In the genomic region with DNA sequence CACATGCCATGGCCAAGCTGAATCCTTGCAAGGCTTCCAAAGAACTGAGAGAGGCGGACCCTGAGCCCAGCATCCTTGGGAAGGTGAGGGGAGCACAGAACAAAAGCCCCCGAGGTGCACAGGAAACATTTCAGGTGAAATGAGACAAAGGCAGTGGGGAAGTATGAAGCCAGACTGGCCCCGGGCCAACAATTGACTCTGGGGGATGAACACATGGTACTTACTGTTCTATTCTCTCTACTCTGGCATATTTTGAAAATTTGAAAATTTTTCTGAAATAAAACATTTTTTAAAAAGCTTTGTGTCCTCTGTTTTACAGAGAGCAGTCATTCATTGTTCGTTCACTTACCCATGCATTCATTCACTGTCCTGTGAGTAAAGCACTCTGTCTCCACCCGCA, we compare ENCODE assay signal across 27 cellular contexts.
"Had no signal": no experiment of that assay in that cellular context is flagged by ENCODE, and none has a peak within 500 bp of the region (broad histone marks: within the 10 kb centered on the region; RNA-seq: fewer than 3 reads in every experiment).

No MANE protein-coding gene starts in this region.

- H3K36me3 ChIP-seq: adrenal gland, colonic mucosa, neutrophil, ovary, right lobe of liver, thoracic aorta had no signal

- H3K4me2 ChIP-seq: hepatocyte had no signal

- H3K4me1 Mint-ChIP-seq: activated naive CD8-positive, alpha-beta T cell treated with anti-CD3 and anti-CD28 coated beads for 36 hours; stimulated activated effector memory CD8-positive, alpha-beta T cell treated with anti-CD3 and anti-CD28 coated beads, Interleukin-12 subunit alpha, Interleukin-12 subunit beta, amount 100 ng/mL, for 72 hours had no signal

- H3K79me2 ChIP-seq: hepatocyte had no signal

- H3K9me3 ChIP-seq: adrenal gland, body of pancreas, colonic mucosa, neutrophil, ovary, right lobe of liver, thoracic aorta had no signal

- H3K9me3 Mint-ChIP-seq: activated naive CD4-positive, alpha-beta T cell treated with anti-CD3 and anti-CD28 coated beads for 36 hours; activated naive CD8-positive, alpha-beta T cell treated with anti-CD3 and anti-CD28 coated beads for 36 hours; nephron; stimulated activated effector memory CD8-positive, alpha-beta T cell treated with anti-CD3 and anti-CD28 coated beads, Interleukin-12 subunit alpha, Interleukin-12 subunit beta, amount 100 ng/mL, for 72 hours; stimulated activated naive CD8-positive, alpha-beta T cell treated with anti-CD3 and anti-CD28 coated beads, Interleukin-15, Interleukin-2, amounts not matched to agents 100 ng/mL and 50 ng/mL, for 24 hours had no signal

- DNase-seq: activated CD4-positive, alpha-beta T cell treated with anti-CD3 and anti-CD28 coated beads for 48 hours; activated CD4-positive, alpha-beta T cell treated with anti-CD3 and anti-CD28 coated beads, Interleukin-2, amount 50 U/mL, for 48 hours; activated CD8-positive, alpha-beta memory T cell treated with anti-CD3 and anti-CD28 coated beads for 24 hours; activated effector memory CD4-positive, alpha-beta T cell treated with Interleukin-2 at 50 U/mL for 16 hours; activated naive CD4-positive, alpha-beta T cell treated with anti-CD3 and anti-CD28 coated beads for 36 hours; activated naive CD8-positive, alpha-beta T cell treated with anti-CD3 and anti-CD28 coated beads for 36 hours; adrenal gland; aorta; body of pancreas; colonic mucosa; effector CD8-positive, alpha-beta T cell; left cardiac atrium; mammary epithelial cell; ovary; right lobe of liver; stimulated activated CD4-positive, alpha-beta T cell treated with anti-CD3 and anti-CD28 coated beads, Interleukin-12 subunit alpha, Interleukin-12 subunit beta, amount 100 ng/mL, for 4 hours; stimulated activated CD4-positive, alpha-beta T cell treated with anti-CD3 and anti-CD28 coated beads, Interleukin-4, amount 100 ng/mL, for 24 hours; T1000; trophoblast cell; WERI-Rb-1 had no signal

- H2AFZ ChIP-seq: hepatocyte had no signal

- H3K27ac Mint-ChIP-seq: activated naive CD4-positive, alpha-beta T cell treated with anti-CD3 and anti-CD28 coated beads for 36 hours; activated naive CD8-positive, alpha-beta T cell treated with anti-CD3 and anti-CD28 coated beads for 36 hours; nephron; stimulated activated effector memory CD8-positive, alpha-beta T cell treated with anti-CD3 and anti-CD28 coated beads, Interleukin-12 subunit alpha, Interleukin-12 subunit beta, amount 100 ng/mL, for 72 hours; stimulated activated naive CD8-positive, alpha-beta T cell treated with anti-CD3 and anti-CD28 coated beads, Interleukin-15, Interleukin-2, amounts not matched to agents 100 ng/mL and 50 ng/mL, for 24 hours had no signal

- H3K4me1 ChIP-seq: adrenal gland, body of pancreas, colonic mucosa, right lobe of liver had no signal

- H3K4me3 ChIP-seq: adrenal gland, body of pancreas, colonic mucosa, hepatocyte, ovary, right lobe of liver, thoracic aorta had no signal

- H3K27ac ChIP-seq: adrenal gland, body of pancreas, colonic mucosa, epithelial cell of prostate, hepatocyte, neutrophil, ovary, right lobe of liver, thoracic aorta, WERI-Rb-1 had no signal

- H3K27me3 ChIP-seq: adrenal gland, body of pancreas, colonic mucosa, hepatocyte, neutrophil, ovary, right lobe of liver had no signal

- H3K36me3 Mint-ChIP-seq: activated naive CD8-positive, alpha-beta T cell treated with anti-CD3 and anti-CD28 coated beads for 36 hours; stimulated activated effector memory CD8-positive, alpha-beta T cell treated with anti-CD3 and anti-CD28 coated beads, Interleukin-12 subunit alpha, Interleukin-12 subunit beta, amount 100 ng/mL, for 72 hours had no signal

- H3K4me3 Mint-ChIP-seq: activated naive CD4-positive, alpha-beta T cell treated with anti-CD3 and anti-CD28 coated beads for 36 hours; activated naive CD8-positive, alpha-beta T cell treated with anti-CD3 and anti-CD28 coated beads for 36 hours; nephron; stimulated activated effector memory CD8-positive, alpha-beta T cell treated with anti-CD3 and anti-CD28 coated beads, Interleukin-12 subunit alpha, Interleukin-12 subunit beta, amount 100 ng/mL, for 72 hours; stimulated activated naive CD8-positive, alpha-beta T cell treated with anti-CD3 and anti-CD28 coated beads, Interleukin-15, Interleukin-2, amounts not matched to agents 100 ng/mL and 50 ng/mL, for 24 hours had no signal
